1 cellular context compared by ENCODE assay signal in the genomic region with DNA sequence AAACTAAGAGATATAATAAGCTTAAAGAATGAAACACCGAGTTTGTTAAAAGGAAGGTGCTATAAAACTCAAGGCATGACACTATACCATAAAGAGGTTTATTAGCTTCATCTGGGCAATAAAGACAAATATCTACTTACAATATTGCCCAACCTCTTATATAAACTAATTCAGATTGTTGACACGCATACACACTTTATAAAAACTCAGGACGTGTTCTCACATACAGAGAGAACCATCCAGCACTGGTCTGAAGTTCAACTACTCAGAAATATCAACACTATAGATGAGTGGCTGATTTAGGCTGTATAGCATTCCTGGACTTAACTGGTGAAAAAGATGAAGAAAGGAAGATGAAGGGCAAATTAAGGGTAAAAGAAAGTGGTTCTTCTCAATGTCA.
TF ChIP-seq lines count a peak whose summit lies in the region.

No MANE protein-coding gene starts in this region.

TF ChIP-seq in GM12878, 131 proteins besides CTCF, POLR2A, EP300 and RAD21 (continued from another document):
- TF ChIP-seq, protein P1, sequence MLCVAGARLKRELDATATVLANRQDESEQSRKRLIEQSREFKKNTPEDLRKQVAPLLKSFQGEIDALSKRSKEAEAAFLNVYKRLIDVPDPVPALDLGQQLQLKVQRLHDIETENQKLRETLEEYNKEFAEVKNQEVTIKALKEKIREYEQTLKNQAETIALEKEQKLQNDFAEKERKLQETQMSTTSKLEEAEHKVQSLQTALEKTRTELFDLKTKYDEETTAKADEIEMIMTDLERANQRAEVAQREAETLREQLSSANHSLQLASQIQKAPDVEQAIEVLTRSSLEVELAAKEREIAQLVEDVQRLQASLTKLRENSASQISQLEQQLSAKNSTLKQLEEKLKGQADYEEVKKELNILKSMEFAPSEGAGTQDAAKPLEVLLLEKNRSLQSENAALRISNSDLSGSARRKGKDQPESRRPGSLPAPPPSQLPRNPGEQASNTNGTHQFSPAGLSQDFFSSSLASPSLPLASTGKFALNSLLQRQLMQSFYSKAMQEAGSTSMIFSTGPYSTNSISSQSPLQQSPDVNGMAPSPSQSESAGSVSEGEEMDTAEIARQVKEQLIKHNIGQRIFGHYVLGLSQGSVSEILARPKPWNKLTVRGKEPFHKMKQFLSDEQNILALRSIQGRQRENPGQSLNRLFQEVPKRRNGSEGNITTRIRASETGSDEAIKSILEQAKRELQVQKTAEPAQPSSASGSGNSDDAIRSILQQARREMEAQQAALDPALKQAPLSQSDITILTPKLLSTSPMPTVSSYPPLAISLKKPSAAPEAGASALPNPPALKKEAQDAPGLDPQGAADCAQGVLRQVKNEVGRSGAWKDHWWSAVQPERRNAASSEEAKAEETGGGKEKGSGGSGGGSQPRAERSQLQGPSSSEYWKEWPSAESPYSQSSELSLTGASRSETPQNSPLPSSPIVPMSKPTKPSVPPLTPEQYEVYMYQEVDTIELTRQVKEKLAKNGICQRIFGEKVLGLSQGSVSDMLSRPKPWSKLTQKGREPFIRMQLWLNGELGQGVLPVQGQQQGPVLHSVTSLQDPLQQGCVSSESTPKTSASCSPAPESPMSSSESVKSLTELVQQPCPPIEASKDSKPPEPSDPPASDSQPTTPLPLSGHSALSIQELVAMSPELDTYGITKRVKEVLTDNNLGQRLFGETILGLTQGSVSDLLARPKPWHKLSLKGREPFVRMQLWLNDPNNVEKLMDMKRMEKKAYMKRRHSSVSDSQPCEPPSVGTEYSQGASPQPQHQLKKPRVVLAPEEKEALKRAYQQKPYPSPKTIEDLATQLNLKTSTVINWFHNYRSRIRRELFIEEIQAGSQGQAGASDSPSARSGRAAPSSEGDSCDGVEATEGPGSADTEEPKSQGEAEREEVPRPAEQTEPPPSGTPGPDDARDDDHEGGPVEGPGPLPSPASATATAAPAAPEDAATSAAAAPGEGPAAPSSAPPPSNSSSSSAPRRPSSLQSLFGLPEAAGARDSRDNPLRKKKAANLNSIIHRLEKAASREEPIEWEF (IDR thresholded peaks at IDR 0.05; ENCODE audit: insufficient replicate concordance, low read depth, low read length) = no peak
- TF ChIP-seq IKZF2 (IDR thresholded peaks at IDR 0.05) (no peak), PAX5 (IDR thresholded peaks at IDR 0.05; ENCODE audit: borderline replicate concordance, low read depth, low read length) (no peak), PML (IDR thresholded peaks at IDR 0.05; ENCODE audit: low read length) (no peak)
